Comparison of ENCODE assay signal across 19 cellular contexts in the genomic region with DNA sequence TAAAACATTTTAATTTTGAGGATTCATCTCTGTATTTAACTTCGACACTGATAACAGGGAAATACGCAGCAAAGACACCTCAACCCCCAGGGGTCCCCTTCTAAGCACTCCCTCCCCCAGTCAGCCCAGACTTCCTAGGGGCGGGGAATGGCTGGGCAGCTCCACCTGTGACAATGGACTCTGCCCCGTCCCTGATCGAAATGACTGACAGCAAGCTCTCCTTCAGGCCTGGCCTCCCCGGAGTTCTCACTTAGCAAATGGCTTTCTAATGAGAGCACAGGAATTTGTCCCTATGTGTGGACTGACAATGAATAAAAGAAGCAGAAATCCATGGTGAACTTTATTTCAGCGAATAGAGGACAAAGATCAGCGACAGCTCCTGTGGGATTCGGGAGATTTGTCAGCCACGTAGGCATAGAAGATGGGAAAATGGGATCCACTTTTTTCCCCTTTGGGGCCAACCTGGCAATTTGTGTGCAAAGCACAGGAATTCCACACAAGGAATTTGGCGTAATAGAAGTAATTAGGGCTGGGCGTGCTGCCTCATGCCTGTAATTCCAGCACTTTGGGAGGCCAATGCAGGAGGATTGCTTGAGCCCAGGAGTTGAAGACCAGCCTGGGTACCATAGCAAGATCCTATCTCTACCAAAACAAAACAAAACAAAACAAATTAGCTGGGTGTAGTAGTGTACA.
DNase-seq lines count a peak whose midpoint lies in the region; ATAC-seq and TF ChIP-seq lines count a peak whose summit lies in the region.
"Had no signal": no experiment of that assay in that cellular context is flagged by ENCODE, and none has a peak within 500 bp of the region (broad histone marks: within the 10 kb centered on the region; RNA-seq: fewer than 3 reads in every experiment).

No MANE protein-coding gene starts in this region.

- H3K4me1 Mint-ChIP-seq in activated T-cell treated with anti-CD3 and anti-CD28 coated beads, Interleukin-2, amount 50 U/mL, for 72 hours (ENCODE audit: low read depth): peaks cover 5% of the 10 kb centered on the region
- peaks cover 5% of the 10 kb centered on the region for H3K4me1 Mint-ChIP-seq in activated T-cell treated with anti-CD3 and anti-CD28 coated beads, Interleukin-2, amount 50 U/mL, for 4 hours (ENCODE audit: low read depth)
- H3K4me1 Mint-ChIP-seq in glutamatergic neuron (ENCODE audit: low read depth, unreplicated experiment): peaks cover 12% of the 10 kb centered on the region

- peak overlapping the region; percentile 22 to 28 for H3K4me3 Mint-ChIP-seq in activated T-cell treated with anti-CD3 and anti-CD28 coated beads, Interleukin-2, amount 50 U/mL, for 72 hours
- no peak overlapping the region for H3K4me3 Mint-ChIP-seq in activated T-cell treated with anti-CD3 and anti-CD28 coated beads, Interleukin-2, amount 50 U/mL, for 4 hours
- peak overlapping the region; percentile 39 for H3K4me3 Mint-ChIP-seq in glutamatergic neuron (ENCODE audit: unreplicated experiment)
- H3K4me3 Mint-ChIP-seq: immature natural killer cell; stimulated activated effector memory CD8-positive, alpha-beta T cell treated with anti-CD3 and anti-CD28 coated beads, Interleukin-12 subunit alpha, Interleukin-12 subunit beta, amount 100 ng/mL, for 72 hours had no signal

- H3K36me3 ChIP-seq in mucosa of rectum (ENCODE audit: control insufficient read depth in 2 of 2, insufficient read depth in 2 of 2, low read length in 2 of 2) (no peaks in the 10 kb centered on the region), right atrium auricular region (no peaks in the 10 kb centered on the region)
- H3K36me3 ChIP-seq: BLaER1, tibial nerve had no signal

- H3K27ac ChIP-seq in mucosa of rectum (ENCODE audit: low read depth in 2 of 2, low read length in 2 of 2) (peak overlapping the region in 1 of 2 donors; percentile 17), right atrium auricular region (no peak overlapping the region), foreskin keratinocyte (no peak overlapping the region)
- H3K27ac ChIP-seq: BLaER1 had no signal

- no peak for ATAC-seq in activated T-cell treated with anti-CD3 and anti-CD28 coated beads, Interleukin-2, amount 50 U/mL, for 72 hours (replicated peaks in 1 of 2)
- no peak for ATAC-seq in activated T-cell treated with anti-CD3 and anti-CD28 coated beads, Interleukin-2, amount 50 U/mL, for 4 hours
- ATAC-seq in HG03565 (IDR thresholded peaks at IDR 0.05; ENCODE audit: unreplicated experiment) (no peak), foreskin keratinocyte (no peak)
- ATAC-seq: Right ventricle myocardium inferior; stimulated activated effector memory CD8-positive, alpha-beta T cell treated with anti-CD3 and anti-CD28 coated beads, Interleukin-12 subunit alpha, Interleukin-12 subunit beta, amount 100 ng/mL, for 72 hours had no signal

- DNase-seq in activated T-cell treated with anti-CD3 and anti-CD28 coated beads, Interleukin-2, amount 50 U/mL, for 72 hours: no peak
- no peak for DNase-seq in activated T-cell treated with anti-CD3 and anti-CD28 coated beads, Interleukin-2, amount 50 U/mL, for 4 hours
- DNase-seq in glutamatergic neuron (no peak), right atrium auricular region (ENCODE audit: low spot score) (no peak), foreskin keratinocyte (no peak)
- DNase-seq in effector CD8-positive, alpha-beta T cell (lab: John Stamatoyannopoulos, UW): no peak
- DNase-seq: 8988T, DMS 273 treated with DMSO at 0.1 percent for 48 hours, immature natural killer cell, mesenchymal stem cell, T-helper 2 cell had no signal

- H3K9ac ChIP-seq in mucosa of rectum (ENCODE audit: low read depth in 1 of 2, low read length in 2 of 2): peak overlapping the region in 1 of 2 donors; percentile 29
- H3K9ac ChIP-seq: BLaER1 had no signal

- H3K27me3 Mint-ChIP-seq in activated T-cell treated with anti-CD3 and anti-CD28 coated beads, Interleukin-2, amount 50 U/mL, for 72 hours (ENCODE audit: low read depth): peaks cover 50% of the 10 kb centered on the region
- H3K27me3 Mint-ChIP-seq in activated T-cell treated with anti-CD3 and anti-CD28 coated beads, Interleukin-2, amount 50 U/mL, for 4 hours (ENCODE audit: low read depth): peaks cover 55% of the 10 kb centered on the region
- peaks cover 25% of the 10 kb centered on the region for H3K27me3 Mint-ChIP-seq in glutamatergic neuron (ENCODE audit: unreplicated experiment)

- H3K27me3 ChIP-seq in mucosa of rectum (ENCODE audit: control insufficient read depth in 2 of 2, insufficient read depth in 2 of 2, low read length in 2 of 2) (peaks cover 2% of the 10 kb centered on the region in 2 donors), right atrium auricular region (peaks cover 0 to 7% of the 10 kb centered on the region in 2 donors), foreskin keratinocyte (peaks cover 54% of the 10 kb centered on the region)

- H3K4me1 ChIP-seq in mucosa of rectum (ENCODE audit: control insufficient read depth in 2 of 2, insufficient read depth in 2 of 2, low read length in 2 of 2) (peaks cover 0 to 18% of the 10 kb centered on the region in 2 donors), right atrium auricular region (peaks cover 0 to 13% of the 10 kb centered on the region in 2 donors), foreskin keratinocyte (no peaks in the 10 kb centered on the region)

- H3K4me3 ChIP-seq in mucosa of rectum (ENCODE audit: low read length in 2 of 2) (peak overlapping the region; percentile 18 to 23), right atrium auricular region (no peak overlapping the region)
- H3K4me3 ChIP-seq: BLaER1, smooth muscle cell, tibial nerve had no signal

- H3K36me3 Mint-ChIP-seq in activated T-cell treated with anti-CD3 and anti-CD28 coated beads, Interleukin-2, amount 50 U/mL, for 72 hours (ENCODE audit: insufficient read depth in 2 of 2): no peaks in the 10 kb centered on the region
- no peaks in the 10 kb centered on the region for H3K36me3 Mint-ChIP-seq in activated T-cell treated with anti-CD3 and anti-CD28 coated beads, Interleukin-2, amount 50 U/mL, for 4 hours (ENCODE audit: insufficient read depth)
- peaks cover 16% of the 10 kb centered on the region for H3K36me3 Mint-ChIP-seq in glutamatergic neuron (ENCODE audit: unreplicated experiment)
- H3K36me3 Mint-ChIP-seq: immature natural killer cell; stimulated activated effector memory CD8-positive, alpha-beta T cell treated with anti-CD3 and anti-CD28 coated beads, Interleukin-12 subunit alpha, Interleukin-12 subunit beta, amount 100 ng/mL, for 72 hours had no signal

- H3K27ac Mint-ChIP-seq in activated T-cell treated with anti-CD3 and anti-CD28 coated beads, Interleukin-2, amount 50 U/mL, for 72 hours: no peak overlapping the region
- no peak overlapping the region for H3K27ac Mint-ChIP-seq in glutamatergic neuron (ENCODE audit: unreplicated experiment)
- H3K27ac Mint-ChIP-seq: activated T-helper 2 cell treated with anti-CD3 and anti-CD28 coated beads, Interferon-gamma antibody, Interleukin-2, Interleukin-4, amounts not matched to agents 10 μg/mL and 5 μg/mL and 100 μg/mL, durations not matched to agents 14 hours and 24 hours and 36 hours; immature natural killer cell; stimulated activated effector memory CD8-positive, alpha-beta T cell treated with anti-CD3 and anti-CD28 coated beads, Interleukin-12 subunit alpha, Interleukin-12 subunit beta, amount 100 ng/mL, for 72 hours had no signal

- H3K9me3 Mint-ChIP-seq in activated T-cell treated with anti-CD3 and anti-CD28 coated beads, Interleukin-2, amount 50 U/mL, for 72 hours: no peaks in the 10 kb centered on the region
- no peaks in the 10 kb centered on the region for H3K9me3 Mint-ChIP-seq in activated T-cell treated with anti-CD3 and anti-CD28 coated beads, Interleukin-2, amount 50 U/mL, for 4 hours
- H3K9me3 Mint-ChIP-seq in glutamatergic neuron (ENCODE audit: unreplicated experiment): peaks cover 7% of the 10 kb centered on the region
- H3K9me3 Mint-ChIP-seq: activated T-helper 2 cell treated with anti-CD3 and anti-CD28 coated beads, Interferon-gamma antibody, Interleukin-2, Interleukin-4, amounts not matched to agents 10 μg/mL and 5 μg/mL and 100 μg/mL, durations not matched to agents 14 hours and 24 hours and 36 hours; immature natural killer cell; stimulated activated effector memory CD8-positive, alpha-beta T cell treated with anti-CD3 and anti-CD28 coated beads, Interleukin-12 subunit alpha, Interleukin-12 subunit beta, amount 100 ng/mL, for 72 hours had no signal

- TF ChIP-seq CTCF in glutamatergic neuron (IDR thresholded peaks at IDR 0.05; ENCODE audit: partially characterized antibody, unreplicated experiment) (no peak), right atrium auricular region (IDR thresholded peaks at IDR 0.05) (no peak), foreskin keratinocyte (conservative IDR thresholded peaks at IDR 0.05) (no peak)

- no peaks in the 10 kb centered on the region for H3K9me3 ChIP-seq in mucosa of rectum (ENCODE audit: control insufficient read depth in 2 of 2, low read length in 2 of 2)
- no peaks in the 10 kb centered on the region for H3K9me3 ChIP-seq in right atrium auricular region
- H3K9me3 ChIP-seq: tibial nerve had no signal

Comparison
In these comparisons a context has a peak if more than half of its experiments do, and no peak if none do; other contexts are left out.
1. H3K4me3 ChIP-seq: peak in mucosa of rectum (2 of 2); none in right atrium auricular region (0 of 2).